ENCODE assay signal across 2 cellular contexts in the genomic region with DNA sequence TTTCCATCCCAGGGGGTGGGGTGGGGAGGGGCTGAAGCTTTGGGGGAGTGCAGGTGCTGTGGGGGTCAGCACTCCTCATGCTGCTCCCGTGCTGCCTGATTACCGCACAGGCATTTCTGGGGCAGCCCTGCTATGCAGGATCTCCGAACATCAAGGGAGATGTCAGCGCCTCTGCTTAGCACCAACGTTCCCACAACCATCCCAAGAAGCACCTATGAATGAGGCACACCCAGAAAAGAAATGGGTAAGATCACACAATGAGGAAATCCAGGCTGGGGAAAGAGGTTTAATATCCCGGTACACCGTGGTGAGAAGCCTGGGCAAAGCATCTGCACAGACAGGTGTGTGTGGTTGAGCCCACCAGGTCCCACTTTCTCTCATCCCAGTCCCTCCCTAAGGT.
TF ChIP-seq lines count a peak whose summit lies in the region.

No MANE protein-coding gene starts in this region.

TF ChIP-seq in SK-N-SH, 30 proteins besides CTCF, POLR2A, EP300 and RAD21 (continued from another document):
- TF ChIP-seq USF2 (IDR thresholded peaks at IDR 0.05; ENCODE audit: borderline replicate concordance, low read depth, low read length) (no peak), SMC3 (IDR thresholded peaks at IDR 0.05; ENCODE audit: low read depth, low read length) (no peak)
- TF ChIP-seq, protein P1, sequence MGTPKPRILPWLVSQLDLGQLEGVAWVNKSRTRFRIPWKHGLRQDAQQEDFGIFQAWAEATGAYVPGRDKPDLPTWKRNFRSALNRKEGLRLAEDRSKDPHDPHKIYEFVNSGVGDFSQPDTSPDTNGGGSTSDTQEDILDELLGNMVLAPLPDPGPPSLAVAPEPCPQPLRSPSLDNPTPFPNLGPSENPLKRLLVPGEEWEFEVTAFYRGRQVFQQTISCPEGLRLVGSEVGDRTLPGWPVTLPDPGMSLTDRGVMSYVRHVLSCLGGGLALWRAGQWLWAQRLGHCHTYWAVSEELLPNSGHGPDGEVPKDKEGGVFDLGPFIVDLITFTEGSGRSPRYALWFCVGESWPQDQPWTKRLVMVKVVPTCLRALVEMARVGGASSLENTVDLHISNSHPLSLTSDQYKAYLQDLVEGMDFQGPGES (IDR thresholded peaks at IDR 0.05; ENCODE audit: low read depth, low read length), result no peak

TF ChIP-seq in SK-N-SH treated with all-trans-retinoic acid at 6 μM for 48 hours, 23 proteins besides CTCF, POLR2A, EP300 and RAD21 (continued from another document):
- TF ChIP-seq, protein P2, sequence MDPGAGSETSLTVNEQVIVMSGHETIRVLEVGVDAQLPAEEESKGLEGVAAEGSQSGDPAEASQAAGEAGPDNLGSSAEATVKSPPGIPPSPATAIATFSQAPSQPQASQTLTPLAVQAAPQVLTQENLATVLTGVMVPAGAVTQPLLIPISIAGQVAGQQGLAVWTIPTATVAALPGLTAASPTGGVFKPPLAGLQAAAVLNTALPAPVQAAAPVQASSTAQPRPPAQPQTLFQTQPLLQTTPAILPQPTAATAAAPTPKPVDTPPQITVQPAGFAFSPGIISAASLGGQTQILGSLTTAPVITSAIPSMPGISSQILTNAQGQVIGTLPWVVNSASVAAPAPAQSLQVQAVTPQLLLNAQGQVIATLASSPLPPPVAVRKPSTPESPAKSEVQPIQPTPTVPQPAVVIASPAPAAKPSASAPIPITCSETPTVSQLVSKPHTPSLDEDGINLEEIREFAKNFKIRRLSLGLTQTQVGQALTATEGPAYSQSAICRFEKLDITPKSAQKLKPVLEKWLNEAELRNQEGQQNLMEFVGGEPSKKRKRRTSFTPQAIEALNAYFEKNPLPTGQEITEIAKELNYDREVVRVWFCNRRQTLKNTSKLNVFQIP (CRISPR knock-in tag; IDR thresholded peaks at IDR 0.05; ENCODE audit: borderline replicate concordance, low read depth), result no peak
- TF ChIP-seq ZNF565 (CRISPR knock-in tag; conservative IDR thresholded peaks at IDR 0.05; ENCODE audit: low read depth) (no peak), PPARA (CRISPR knock-in tag; IDR thresholded peaks at IDR 0.05; ENCODE audit: borderline replicate concordance) (no peak), PATZ1 (CRISPR knock-in tag; IDR thresholded peaks at IDR 0.05; ENCODE audit: borderline replicate concordance) (no peak), SNAI2 (CRISPR knock-in tag; IDR thresholded peaks at IDR 0.05) (no peak)
- TF ChIP-seq, protein P3, sequence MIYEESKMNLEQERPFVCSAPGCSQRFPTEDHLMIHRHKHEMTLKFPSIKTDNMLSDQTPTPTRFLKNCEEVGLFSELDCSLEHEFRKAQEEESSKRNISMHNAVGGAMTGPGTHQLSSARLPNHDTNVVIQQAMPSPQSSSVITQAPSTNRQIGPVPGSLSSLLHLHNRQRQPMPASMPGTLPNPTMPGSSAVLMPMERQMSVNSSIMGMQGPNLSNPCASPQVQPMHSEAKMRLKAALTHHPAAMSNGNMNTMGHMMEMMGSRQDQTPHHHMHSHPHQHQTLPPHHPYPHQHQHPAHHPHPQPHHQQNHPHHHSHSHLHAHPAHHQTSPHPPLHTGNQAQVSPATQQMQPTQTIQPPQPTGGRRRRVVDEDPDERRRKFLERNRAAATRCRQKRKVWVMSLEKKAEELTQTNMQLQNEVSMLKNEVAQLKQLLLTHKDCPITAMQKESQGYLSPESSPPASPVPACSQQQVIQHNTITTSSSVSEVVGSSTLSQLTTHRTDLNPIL (CRISPR knock-in tag; IDR thresholded peaks at IDR 0.05; ENCODE audit: low read depth), result no peak
